In the genomic region with DNA sequence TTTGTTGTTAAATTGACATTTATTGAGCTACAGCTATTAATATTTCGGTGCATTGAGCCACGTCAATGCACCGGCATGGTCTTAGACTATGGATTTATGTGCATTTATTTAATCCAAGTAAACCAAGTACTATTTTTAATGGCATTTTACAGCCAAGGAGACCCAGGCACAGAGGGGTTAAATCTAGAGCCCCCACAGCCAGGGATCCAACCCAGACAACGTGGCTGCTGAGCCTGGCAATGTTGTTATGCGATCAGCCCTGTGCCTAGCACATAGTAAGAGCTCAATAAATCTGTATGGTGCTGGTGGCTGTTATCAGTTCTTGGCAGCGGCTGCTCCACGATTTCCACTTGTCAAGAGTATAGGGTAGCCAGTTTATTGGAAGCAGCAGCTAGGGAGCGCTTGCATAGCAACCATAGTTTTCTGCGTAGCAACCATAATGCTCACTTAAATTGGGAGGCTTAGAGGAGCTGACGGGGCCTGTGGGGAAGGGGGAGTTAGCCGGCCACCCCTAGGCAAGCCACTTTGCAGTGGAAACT, we compare ENCODE assay signal across 8 cellular contexts. TPM values are rescaled to one million over a fixed set of nuclear protein-coding genes. Genes with fewer than 3 reads are reported as not detected.
DNase-seq lines count a peak whose midpoint lies in the region; TF ChIP-seq lines count a peak whose summit lies in the region.

No MANE protein-coding gene starts in this region.

- peak overlapping the region; percentile 54 to 62 for H3K27ac ChIP-seq in esophagus (ENCODE audit: low read depth in 2 of 2, low read length in 1 of 2)
- H3K27ac ChIP-seq in neural progenitor cell, result no peak overlapping the region

- peak overlapping the region; percentile 78 for H3K4me2 ChIP-seq in neural progenitor cell

- peaks cover 22% of the 10 kb centered on the region for H3K4me1 Mint-ChIP-seq in neural progenitor cell

- no peaks in the 10 kb centered on the region for H3K9me3 ChIP-seq in esophagus (ENCODE audit: control insufficient read depth in 2 of 2, insufficient read depth in 1 of 2, low read depth in 1 of 2, low read length in 1 of 2)
- H3K9me3 ChIP-seq in neural progenitor cell (ENCODE audit: low read depth), result no peaks in the 10 kb centered on the region

- no peaks in the 10 kb centered on the region for H3K9me3 Mint-ChIP-seq in neural progenitor cell

- peak overlapping the region; percentile 100 for H3K27ac Mint-ChIP-seq in neural progenitor cell

- H3K79me2 ChIP-seq in neural progenitor cell (ENCODE audit: low read depth), result peaks cover 44% of the 10 kb centered on the region

- H3K4me3 ChIP-seq in esophagus (ENCODE audit: low read depth in 1 of 2, low read length in 2 of 2), result peak overlapping the region; percentile 60 to 99
- peak overlapping the region; percentile 90 for H3K4me3 ChIP-seq in neural progenitor cell

- peaks cover 0 to 4% of the 10 kb centered on the region in 2 donors for H3K4me1 ChIP-seq in esophagus (ENCODE audit: control insufficient read depth in 2 of 2, insufficient read depth in 2 of 2, low read length in 1 of 2)
- H3K4me1 ChIP-seq in neural progenitor cell, result peaks cover 20% of the 10 kb centered on the region

- no peaks in the 10 kb centered on the region for H3K27me3 ChIP-seq in esophagus (ENCODE audit: control insufficient read depth in 1 of 2, insufficient read depth in 2 of 2, low read length in 2 of 2)
- H3K27me3 ChIP-seq in neural progenitor cell, result no peaks in the 10 kb centered on the region

- H3F3A ChIP-seq in neural progenitor cell (ENCODE audit: low read depth), result peaks cover 7% of the 10 kb centered on the region

- H3K27me3 Mint-ChIP-seq in neural progenitor cell (ENCODE audit: insufficient read depth, low read depth), result peaks cover 6% of the 10 kb centered on the region

- H3K36me3 Mint-ChIP-seq in neural progenitor cell, result peaks cover 8% of the 10 kb centered on the region

- peak overlapping the region; percentile 100 for H3K4me3 Mint-ChIP-seq in neural progenitor cell

- H4K20me1 ChIP-seq in neural progenitor cell (ENCODE audit: low read depth), result peaks cover 38% of the 10 kb centered on the region

- 13 to 16% methylated on average over 11 of the region's 11 CpGs for WGBS in esophagus, 2 donors

- H3K9ac ChIP-seq in neural progenitor cell, result no peak overlapping the region

- no peak for TF ChIP-seq CTCF in neural progenitor cell (IDR thresholded peaks at IDR 0.05)

- peak overlapping the region; percentile 93 for H2AFZ ChIP-seq in neural progenitor cell (replicated peaks)

- DNase-seq in NCI-H2081 (lab: John Stamatoyannopoulos, UW) (peak; percentile 61 to 87), NCI-H2081 treated with DMSO at 0.1 percent for 48 hours (lab: John Stamatoyannopoulos, UW) (no peak), HUDEP-2 (lab: John Stamatoyannopoulos, UW; ENCODE audit: unreplicated experiment in 76 of 76) (peak in 65 of 76 experiments; percentile 43 to 93 (median 77)), SKM-1 (lab: John Stamatoyannopoulos, UW; ENCODE audit: unreplicated experiment) (peak; percentile 87), neural progenitor cell (ENCODE audit: low spot score) (no peak), A172 (ENCODE audit: low spot score) (no peak), NK-92 (lab: John Stamatoyannopoulos, UW; ENCODE audit: unreplicated experiment) (no peak)

- H3K36me3 ChIP-seq in esophagus (ENCODE audit: control insufficient read depth in 2 of 2, insufficient read depth in 2 of 2, low read length in 1 of 2), result no peaks in the 10 kb centered on the region
- no peaks in the 10 kb centered on the region for H3K36me3 ChIP-seq in neural progenitor cell

RNA-seq across cellular contexts. Expression of a gene that starts 0.5 kb away (rescaled TPM):
- 10 to 100 TPM; 20.1 to 27.9 TPM for polyA plus RNA-seq in esophagus
- total RNA-seq in neural progenitor cell (ENCODE audit: low replicate concordance), result 73.3 and 81.0 TPM in 2 replicates
- 11.3 and 24.0 TPM in 2 replicates for total RNA-seq in A172 (2014; rRNA removed; shearing (Covaris generic))

Comparison
In these comparisons a context has a peak if more than half of its experiments do, and no peak if none do; other contexts are left out.
1. DNase-seq: peak in NCI-H2081 (2 of 2), HUDEP-2 (65 of 76) and SKM-1 (single experiment); none in NCI-H2081 treated with DMSO at 0.1 percent for 48 hours (single experiment), neural progenitor cell (single experiment), A172 (single experiment) and NK-92 (single experiment).